In genomic region chr9:94804917-94805544, GRCh38 we compare ENCODE assay signal across 12 cellular contexts.
DNase-seq lines count a peak whose midpoint lies in the region; ATAC-seq, FAIRE-seq and TF ChIP-seq lines count a peak whose summit lies in the region.
"Had no signal": no experiment of that assay in that cellular context is flagged by ENCODE, and none has a peak within 500 bp of the region (broad histone marks: within the 10 kb centered on the region; RNA-seq: fewer than 3 reads in every experiment).

No MANE protein-coding gene starts in this region.

- peaks cover 13 to 19% (median 13%) of the 10 kb centered on the region in 3 donors for H3K4me1 Mint-ChIP-seq in naive B cell

- no peak overlapping the region for H3K4me3 ChIP-seq in A549
- H3K4me3 ChIP-seq in NB4 (ENCODE audit: low read depth, low read length): no peak overlapping the region
- H3K4me3 ChIP-seq in ascending aorta: peak overlapping the region in 1 of 2 donors; percentile 13

- DNase-seq in A549 (ENCODE audit: low read depth in 1 of 2, low spot score in 1 of 2): peak in 1 of 2 experiments; percentile 62
- DNase-seq in NB4 (ENCODE audit: low read depth): peak; percentile 52
- no peak for DNase-seq in ascending aorta (ENCODE audit: low spot score in 2 of 2)
- DNase-seq in naive B cell: no peak
- DNase-seq in iPS-NIHi7 (ENCODE audit: extremely low spot score): no peak
- DNase-seq in RPMI8226: no peak
- DNase-seq in kidney tubule cell (ENCODE audit: low spot score): no peak
- DNase-seq: activated CD4-positive, alpha-beta T cell treated with anti-CD3 and anti-CD28 coated beads for 36 hours; activated gamma-delta T cell treated with Interleukin-2 at 50 U/mL for 16 hours; C1 segment of cervical spinal cord had no signal

- no peaks in the 10 kb centered on the region for H3K9me3 ChIP-seq in A549
- H3K9me3 ChIP-seq in ascending aorta: no peaks in the 10 kb centered on the region

- no peak for TF ChIP-seq RAD21 in A549 (conservative IDR thresholded peaks at IDR 0.05 in 1 of 2, IDR thresholded peaks at IDR 0.05 in 1 of 2)

- H3K36me3 Mint-ChIP-seq in naive B cell: peaks cover 31 to 41% of the 10 kb centered on the region in 2 donors

- no peak for TF ChIP-seq EP300 in A549 (IDR thresholded peaks at IDR 0.05)

- H3K36me3 ChIP-seq in ascending aorta: peaks cover 0 to 3% of the 10 kb centered on the region in 2 donors

- no peak for FAIRE-seq in A549 (lab: Jason Lieb, UNC)

- H3K4me2 ChIP-seq in A549: peak overlapping the region; percentile 74

- intact Hi-C loops in ascending aorta (cut with DNase I): loop anchor here (5.0 kb wide), 3 partner anchors 97 to 217 kb away; no protein-coding TSS in a partner anchor

- H3K4me1 ChIP-seq in A549 (peaks cover 95% of the 10 kb centered on the region), ascending aorta (peaks cover 35 to 82% of the 10 kb centered on the region in 2 donors)

- H3K27me3 Mint-ChIP-seq in naive B cell: no peaks in the 10 kb centered on the region
- H3K27me3 Mint-ChIP-seq: activated CD4-positive, alpha-beta T cell treated with anti-CD3 and anti-CD28 coated beads for 36 hours; IgD-negative memory B cell had no signal

- H3K27ac Mint-ChIP-seq in naive B cell: peak overlapping the region in 5 of 6 donors; percentile 44 to 84 (median 53)
- H3K27ac Mint-ChIP-seq: activated CD4-positive, alpha-beta T cell treated with anti-CD3 and anti-CD28 coated beads for 36 hours; IgD-negative memory B cell had no signal

- CTCF ChIA-PET in A549 (lab: Yijun Ruan, JAX): interaction anchor here (0.6 to 2.9 kb wide), 7 partner anchors 9 to 323 kb away, joined by 3 to 16 read pairs (median 4); no protein-coding TSS in a partner anchor

- TF ChIP-seq CTCF in A549 (IDR thresholded peaks at IDR 0.05): no peak
- no peak for TF ChIP-seq CTCF in NB4 (IDR thresholded peaks at IDR 0.05; ENCODE audit: low read depth, low read length)
- TF ChIP-seq CTCF in ascending aorta (IDR thresholded peaks at IDR 0.05): no peak

- no peak overlapping the region for H3K4me3 Mint-ChIP-seq in naive B cell
- H3K4me3 Mint-ChIP-seq: activated CD4-positive, alpha-beta T cell treated with anti-CD3 and anti-CD28 coated beads for 36 hours; IgD-negative memory B cell had no signal

- no peaks in the 10 kb centered on the region for H3K27me3 ChIP-seq in ascending aorta

- H3K9me3 Mint-ChIP-seq in naive B cell: no peaks in the 10 kb centered on the region
- H3K9me3 Mint-ChIP-seq: IgD-negative memory B cell had no signal

- POLR2A ChIA-PET in A549 (lab: Yijun Ruan, JAX): interaction anchor here (0.9 to 2.8 kb wide), 10 partner anchors 21 to 202 kb away, joined by 3 to 20 read pairs (median 6); no protein-coding TSS in a partner anchor

- WGBS in A549 (ENCODE audit: missing lambda C conversion rate): 24% methylated on average over 9 of the region's 9 CpGs

- ATAC-seq in A549: peak in 1 of 2 experiments; percentile 62; a peak in 4 of 6 replicates
- ATAC-seq in naive B cell (ENCODE audit: low read depth in 2 of 2): no peak
- ATAC-seq in GM21717 (IDR thresholded peaks at IDR 0.05; ENCODE audit: unreplicated experiment): no peak
- ATAC-seq: activated CD4-positive, alpha-beta T cell treated with anti-CD3 and anti-CD28 coated beads for 36 hours had no signal

- H3K27ac ChIP-seq in A549: peak overlapping the region; percentile 92
- peak overlapping the region; percentile 94 to 96 for H3K27ac ChIP-seq in ascending aorta

- TF ChIP-seq POLR2A in A549 (IDR thresholded peaks at IDR 0.05; ENCODE audit: low read length) (no peak), NB4 (IDR thresholded peaks at IDR 0.05; ENCODE audit: extremely low read depth, insufficient read length) (no peak)

TF ChIP-seq in A549, 52 proteins besides CTCF, POLR2A, EP300 and RAD21:
- TF ChIP-seq ZFP36 (IDR thresholded peaks at IDR 0.05; ENCODE audit: borderline replicate concordance, partially characterized antibody) (no peak), ZNF302 (CRISPR knock-in tag; IDR thresholded peaks at IDR 0.05) (peak; percentile 69; the same call in 1 of the 2 replicates), TFCP2L1 (CRISPR knock-in tag; IDR thresholded peaks at IDR 0.05) (peak; percentile 37; the same call in 1 of the 2 replicates), ATOH8 (CRISPR knock-in tag; IDR thresholded peaks at IDR 0.05; ENCODE audit: low read depth) (peak; percentile 46; the same call in 1 of the 2 replicates), ZSCAN20 (CRISPR knock-in tag; IDR thresholded peaks at IDR 0.05) (peak; percentile 90), HEYL (CRISPR knock-in tag; IDR thresholded peaks at IDR 0.05) (peak; percentile 54; the same call in 1 of the 2 replicates), BHLHE40 (IDR thresholded peaks at IDR 0.05; ENCODE audit: low read depth, low read length) (no peak)
- TF ChIP-seq, protein P1, sequence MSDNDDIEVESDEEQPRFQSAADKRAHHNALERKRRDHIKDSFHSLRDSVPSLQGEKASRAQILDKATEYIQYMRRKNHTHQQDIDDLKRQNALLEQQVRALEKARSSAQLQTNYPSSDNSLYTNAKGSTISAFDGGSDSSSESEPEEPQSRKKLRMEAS (IDR thresholded peaks at IDR 0.05): no peak
